Comparison of ENCODE assay signal across 18 cellular contexts in genomic region chr5:1133510-1134255, GRCh38. TPM values are rescaled to one million over a fixed set of nuclear protein-coding genes. Genes with fewer than 3 reads are reported as not detected.
DNase-seq lines count a peak whose midpoint lies in the region; ATAC-seq and TF ChIP-seq lines count a peak whose summit lies in the region.
"Had no signal": no experiment of that assay in that cellular context is flagged by ENCODE, and none has a peak within 500 bp of the region (broad histone marks: within the 10 kb centered on the region; RNA-seq: fewer than 3 reads in every experiment).

No MANE protein-coding gene starts in this region.

- H3K27ac ChIP-seq in KMS-11 (peak overlapping the region; percentile 34; the same call in 1 of the 2 replicates), esophagus squamous epithelium (peak overlapping the region in 1 of 4 donors; percentile 2)
- H3K27ac ChIP-seq: epithelial cell of prostate, hepatocyte had no signal

- no peaks in the 10 kb centered on the region for H4K20me1 ChIP-seq in KMS-11 (ENCODE audit: insufficient read depth)

- H2AFZ ChIP-seq in KMS-11 (ENCODE audit: low read depth), result peak overlapping the region; percentile 43; the same call in 1 of the 2 replicates
- H2AFZ ChIP-seq: hepatocyte had no signal

- H3K4me3 ChIP-seq in GM12875 (ENCODE audit: low read depth, low read length) (peak overlapping the region; percentile 1), KMS-11 (IDR thresholded peaks at IDR 0.05; ENCODE audit: insufficient read depth, low read depth, low read length) (no peak overlapping the region), esophagus squamous epithelium (no peak overlapping the region)
- H3K4me3 ChIP-seq: hepatocyte, MG63 had no signal

- DNase-seq in left ventricle myocardium superior, result peak; percentile 68
- DNase-seq in NCI-H69 (lab: John Stamatoyannopoulos, UW), result no peak
- no peak for DNase-seq in HK-2 (ENCODE audit: unreplicated experiment)
- DNase-seq in esophagus squamous epithelium (lab: John Stamatoyannopoulos, UW), result no peak
- no peak for DNase-seq in C1 segment of cervical spinal cord (lab: John Stamatoyannopoulos, UW)
- DNase-seq: activated CD4-positive, CD25-positive, alpha-beta regulatory T cell; activated naive CD8-positive, alpha-beta T cell treated with anti-CD3 and anti-CD28 coated beads, Interleukin-2, amount 10 ng/mL, durations not matched to agents 7 days and 5 days; caudate nucleus; DND-41; MG63; naive thymus-derived CD8-positive, alpha-beta T cell; NCI-H2171; stimulated activated naive CD8-positive, alpha-beta T cell treated with anti-CD3 and anti-CD28 coated beads, Interleukin-15, Interleukin-2, amounts not matched to agents 100 U/mL and 50 U/mL, for 24 hours had no signal

- WGBS in esophagus squamous epithelium, 2 donors, result 75 to 78% methylated on average over 8 to 12 of the region's 18 CpGs

- H3K9me3 ChIP-seq in esophagus squamous epithelium, result no peaks in the 10 kb centered on the region
- H3K9me3 ChIP-seq: MG63 had no signal

- H3K9ac ChIP-seq in KMS-11, result peak overlapping the region; percentile 13; the same call in 1 of the 2 replicates

- H3K4me1 ChIP-seq in KMS-11 (ENCODE audit: low read depth, poor library complexity, severe bottlenecking), result peaks cover 35% of the 10 kb centered on the region
- peaks cover 3 to 44% (median 6%) of the 10 kb centered on the region in 3 donors for H3K4me1 ChIP-seq in esophagus squamous epithelium

- TF ChIP-seq CTCF in GM12875 (IDR thresholded peaks at IDR 0.05; ENCODE audit: borderline replicate concordance, insufficient read depth, low read depth, low read length) (no peak), KMS-11 (conservative IDR thresholded peaks at IDR 0.05; ENCODE audit: low read depth, low read length) (no peak), esophagus squamous epithelium (IDR thresholded peaks at IDR 0.05) (no peak)

- H3K36me3 ChIP-seq in KMS-11 (ENCODE audit: insufficient read depth) (no peaks in the 10 kb centered on the region), esophagus squamous epithelium (no peaks in the 10 kb centered on the region)
- H3K36me3 ChIP-seq: MG63 had no signal

- H3K27me3 ChIP-seq in KMS-11 (ENCODE audit: insufficient read depth, low read depth) (no peaks in the 10 kb centered on the region), esophagus squamous epithelium (peaks cover 0 to 73% (median 0%) of the 10 kb centered on the region in 4 donors)
- H3K27me3 ChIP-seq: hepatocyte, MG63 had no signal

- intact Hi-C loops in left ventricle myocardium superior (cut with micrococcal nuclease), result no loop called here
- intact Hi-C loops in esophagus squamous epithelium (cut with DNase I), result no loop called here

- H3K4me2 ChIP-seq in KMS-11, result peak overlapping the region; percentile 60
- H3K4me2 ChIP-seq: hepatocyte had no signal

- no peaks in the 10 kb centered on the region for H3K79me2 ChIP-seq in KMS-11 (ENCODE audit: insufficient read depth, low read depth)
- H3K79me2 ChIP-seq: hepatocyte had no signal

- ATAC-seq in GM21529 (IDR thresholded peaks at IDR 0.05; ENCODE audit: unreplicated experiment), result peak; percentile 53
- peak; percentile 8 for ATAC-seq in left ventricle myocardium superior
- ATAC-seq: naive thymus-derived CD8-positive, alpha-beta T cell; stimulated activated naive CD8-positive, alpha-beta T cell treated with anti-CD3 and anti-CD28 coated beads, Interleukin-15, Interleukin-2, amounts not matched to agents 100 U/mL and 50 U/mL, for 24 hours had no signal

- no peak for TF ChIP-seq POLR2A in esophagus squamous epithelium (IDR thresholded peaks at IDR 0.05)

RNA-seq across cellular contexts. Expression of gene SLC12A7, which starts 21.8 kb away (rescaled TPM):
- total RNA-seq in left ventricle myocardium superior, result 230 TPM
- total RNA-seq in esophagus squamous epithelium, result 10 to 100 TPM in 1 of 4 donors, 1 to 10 TPM in 3; 4.5 to 13.4 (median 6.6) TPM

Comparison
In these comparisons a context has a peak if more than half of its experiments do, and no peak if none do; other contexts are left out.
1. RNA of gene SLC12A7, which starts 21.8 kb away (total RNA-seq): 230 TPM in left ventricle myocardium superior (single experiment); 4.5 to 13.4 TPM in esophagus squamous epithelium; every median in the first group is over 10 times any median in the second.